ENCODE assay signal across 1 cellular context in the genomic region with DNA sequence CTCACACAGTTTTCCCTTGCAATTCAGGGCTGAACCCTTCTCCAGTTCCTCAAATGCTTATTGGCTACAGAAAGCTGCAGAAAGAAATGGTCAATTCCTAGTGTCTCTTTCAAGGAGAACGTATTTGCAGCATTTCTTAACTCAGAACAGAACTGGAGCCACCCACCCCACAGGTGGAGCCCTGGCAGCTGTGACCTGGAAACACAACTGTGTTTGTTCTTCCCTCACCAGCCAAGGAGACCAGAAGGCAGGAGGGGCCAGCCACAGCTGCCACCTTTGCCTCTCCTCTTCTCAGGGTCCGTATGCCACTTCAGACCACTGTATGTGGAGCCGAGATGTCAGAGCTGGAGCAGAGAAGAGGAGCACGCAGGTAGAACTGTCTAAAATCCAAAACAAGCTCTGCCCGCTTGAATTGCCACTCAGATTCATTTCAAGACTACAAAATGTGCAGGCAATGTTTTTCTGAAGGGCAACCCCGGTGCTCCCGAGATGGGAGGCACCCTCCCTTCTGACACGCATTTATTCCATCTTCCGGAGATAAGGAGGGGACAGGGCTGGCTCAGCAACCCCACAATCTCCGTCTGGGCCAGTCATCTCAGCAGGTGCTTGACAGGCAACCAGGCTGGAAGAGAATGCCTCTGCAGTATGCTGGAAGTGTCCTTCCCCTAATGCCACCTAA.
TF ChIP-seq lines count a peak whose summit lies in the region.

No MANE protein-coding gene starts in this region.

TF ChIP-seq in H1, 55 proteins besides CTCF, POLR2A, EP300 and RAD21:
- no peak for TF ChIP-seq PHF8 (conservative IDR thresholded peaks at IDR 0.05; ENCODE audit: low read depth, low read length)
- TF ChIP-seq CHD1 (IDR thresholded peaks at IDR 0.05; ENCODE audit: low read depth, low read length), result no peak
- TF ChIP-seq CEBPB (IDR thresholded peaks at IDR 0.05; ENCODE audit: low read depth, low read length), result no peak
- TF ChIP-seq CREB1 (IDR thresholded peaks at IDR 0.05), result no peak
- no peak for TF ChIP-seq JUND (IDR thresholded peaks at IDR 0.05; ENCODE audit: low read length)
- no peak for TF ChIP-seq BACH1 (IDR thresholded peaks at IDR 0.05; ENCODE audit: low read length)
- no peak for TF ChIP-seq JUN (IDR thresholded peaks at IDR 0.05; ENCODE audit: low read depth, low read length)
- no peak for TF ChIP-seq KDM1A (IDR thresholded peaks at IDR 0.05; ENCODE audit: borderline replicate concordance, low read length)
- TF ChIP-seq HDAC2 (IDR thresholded peaks at IDR 0.05; ENCODE audit: borderline replicate concordance in 1 of 2, low read depth in 2 of 2, low read length in 2 of 2), result no peak
- no peak for TF ChIP-seq YY1 (IDR thresholded peaks at IDR 0.05; ENCODE audit: low read depth, low read length)
- no peak for TF ChIP-seq MAFK (IDR thresholded peaks at IDR 0.05; ENCODE audit: low read depth, low read length)
- no peak for TF ChIP-seq TEAD4 (IDR thresholded peaks at IDR 0.05; ENCODE audit: low read depth, low read length)
- no peak for TF ChIP-seq RBBP5 (IDR thresholded peaks at IDR 0.05; ENCODE audit: borderline replicate concordance, low read depth, low read length)
TF ChIP-seq in H1: peak in this region for 0.
